ENCODE assay signal across 30 cellular contexts in genomic region chr7:38760226-38760625, GRCh38.
"Had no signal": no experiment of that assay in that cellular context is flagged by ENCODE, and none has a peak within 500 bp of the region (broad histone marks: within the 10 kb centered on the region; RNA-seq: fewer than 3 reads in every experiment).

No MANE protein-coding gene starts in this region.

- H3K4me1 ChIP-seq: adrenal gland, body of pancreas, colonic mucosa, esophagus squamous epithelium, gastroesophageal sphincter, heart right ventricle had no signal

- H3K9me3 Mint-ChIP-seq: activated CD4-positive, alpha-beta memory T cell treated with anti-CD3 and anti-CD28 coated beads, Interleukin-2, amount 10 ng/mL, durations not matched to agents 7 days and 5 days; activated CD4-positive, alpha-beta T cell treated with anti-CD3 and anti-CD28 coated beads, Interleukin-2, amount 10 ng/mL, durations not matched to agents 24 days and 14 days; activated naive CD4-positive, alpha-beta T cell treated with anti-CD3 and anti-CD28 coated beads for 36 hours; activated naive CD4-positive, alpha-beta T cell treated with anti-CD3 and anti-CD28 coated beads, Interleukin-2, amount 50 U/mL, for 24 hours; activated naive CD8-positive, alpha-beta T cell treated with anti-CD3 and anti-CD28 coated beads for 36 hours; activated naive CD8-positive, alpha-beta T cell treated with anti-CD3 and anti-CD28 coated beads, Interleukin-2, amount 50 U/mL, for 24 hours; activated T-cell treated with anti-CD3 and anti-CD28 coated beads, Interleukin-2, amount 50 U/mL, for 24 hours; activated T-helper 1 cell treated with anti-CD3 and anti-CD28 coated beads, Interleukin-12 subunit alpha, Interleukin-12 subunit beta, Interleukin-2, Interleukin-4 antibody, amounts not matched to agents 30 ng/mL and 10 ng/mL and 1 ng/mL, durations not matched to agents 14 hours and 24 hours and 36 hours; activated T-helper 2 cell treated with anti-CD3 and anti-CD28 coated beads, Interferon-gamma antibody, Interleukin-2, Interleukin-4, amounts not matched to agents 10 μg/mL and 5 μg/mL and 100 μg/mL, durations not matched to agents 14 hours and 24 hours and 36 hours; effector memory CD8-positive, alpha-beta T cell had no signal

- ATAC-seq: activated CD4-positive, alpha-beta T cell treated with anti-CD3 and anti-CD28 coated beads for 36 hours; activated naive CD8-positive, alpha-beta T cell treated with anti-CD3 and anti-CD28 coated beads, Interleukin-2, amount 50 U/mL, for 24 hours; body of pancreas; effector memory CD8-positive, alpha-beta T cell; gastroesophageal sphincter; heart right ventricle had no signal

- H3K27ac Mint-ChIP-seq: activated CD4-positive, alpha-beta memory T cell treated with anti-CD3 and anti-CD28 coated beads, Interleukin-2, amount 10 ng/mL, durations not matched to agents 7 days and 5 days; activated CD4-positive, alpha-beta T cell treated with anti-CD3 and anti-CD28 coated beads for 36 hours; activated CD4-positive, alpha-beta T cell treated with anti-CD3 and anti-CD28 coated beads, Interleukin-2, amount 10 ng/mL, durations not matched to agents 24 days and 14 days; activated naive CD4-positive, alpha-beta T cell treated with anti-CD3 and anti-CD28 coated beads for 36 hours; activated naive CD4-positive, alpha-beta T cell treated with anti-CD3 and anti-CD28 coated beads, Interleukin-2, amount 50 U/mL, for 24 hours; activated naive CD8-positive, alpha-beta T cell treated with anti-CD3 and anti-CD28 coated beads for 36 hours; activated naive CD8-positive, alpha-beta T cell treated with anti-CD3 and anti-CD28 coated beads, Interleukin-2, amount 50 U/mL, for 24 hours; activated T-cell treated with anti-CD3 and anti-CD28 coated beads, Interleukin-2, amount 50 U/mL, for 24 hours; activated T-helper 1 cell treated with anti-CD3 and anti-CD28 coated beads, Interleukin-12 subunit alpha, Interleukin-12 subunit beta, Interleukin-2, Interleukin-4 antibody, amounts not matched to agents 30 ng/mL and 10 ng/mL and 1 ng/mL, durations not matched to agents 14 hours and 24 hours and 36 hours; activated T-helper 2 cell treated with anti-CD3 and anti-CD28 coated beads, Interferon-gamma antibody, Interleukin-2, Interleukin-4, amounts not matched to agents 10 μg/mL and 5 μg/mL and 100 μg/mL, durations not matched to agents 14 hours and 24 hours and 36 hours; effector memory CD8-positive, alpha-beta T cell had no signal

- H3K4me1 Mint-ChIP-seq: activated CD4-positive, alpha-beta memory T cell treated with anti-CD3 and anti-CD28 coated beads, Interleukin-2, amount 10 ng/mL, durations not matched to agents 7 days and 5 days; activated CD4-positive, alpha-beta T cell treated with anti-CD3 and anti-CD28 coated beads for 36 hours; activated CD4-positive, alpha-beta T cell treated with anti-CD3 and anti-CD28 coated beads, Interleukin-2, amount 10 ng/mL, durations not matched to agents 24 days and 14 days; activated naive CD4-positive, alpha-beta T cell treated with anti-CD3 and anti-CD28 coated beads, Interleukin-2, amount 50 U/mL, for 24 hours; activated naive CD8-positive, alpha-beta T cell treated with anti-CD3 and anti-CD28 coated beads for 36 hours; activated naive CD8-positive, alpha-beta T cell treated with anti-CD3 and anti-CD28 coated beads, Interleukin-2, amount 50 U/mL, for 24 hours had no signal

- H3K4me3 Mint-ChIP-seq: activated CD4-positive, alpha-beta memory T cell treated with anti-CD3 and anti-CD28 coated beads, Interleukin-2, amount 10 ng/mL, durations not matched to agents 7 days and 5 days; activated CD4-positive, alpha-beta T cell treated with anti-CD3 and anti-CD28 coated beads for 36 hours; activated CD4-positive, alpha-beta T cell treated with anti-CD3 and anti-CD28 coated beads, Interleukin-2, amount 10 ng/mL, durations not matched to agents 24 days and 14 days; activated naive CD4-positive, alpha-beta T cell treated with anti-CD3 and anti-CD28 coated beads for 36 hours; activated naive CD4-positive, alpha-beta T cell treated with anti-CD3 and anti-CD28 coated beads, Interleukin-2, amount 50 U/mL, for 24 hours; activated naive CD8-positive, alpha-beta T cell treated with anti-CD3 and anti-CD28 coated beads for 36 hours; activated naive CD8-positive, alpha-beta T cell treated with anti-CD3 and anti-CD28 coated beads, Interleukin-2, amount 50 U/mL, for 24 hours; activated T-cell treated with anti-CD3 and anti-CD28 coated beads, Interleukin-2, amount 50 U/mL, for 24 hours; activated T-helper 1 cell treated with anti-CD3 and anti-CD28 coated beads, Interleukin-12 subunit alpha, Interleukin-12 subunit beta, Interleukin-2, Interleukin-4 antibody, amounts not matched to agents 30 ng/mL and 10 ng/mL and 1 ng/mL, durations not matched to agents 14 hours and 24 hours and 36 hours; effector memory CD8-positive, alpha-beta T cell had no signal

- H3K27me3 ChIP-seq: adrenal gland, body of pancreas, colonic mucosa, esophagus squamous epithelium, gastroesophageal sphincter, heart right ventricle had no signal

- H3K4me3 ChIP-seq: adrenal gland, body of pancreas, colonic mucosa, esophagus squamous epithelium, gastroesophageal sphincter, heart right ventricle had no signal

- H3K36me3 ChIP-seq: colonic mucosa had no signal

- H3K27ac ChIP-seq: adrenal gland, body of pancreas, colonic mucosa, epithelial cell of prostate, esophagus squamous epithelium, gastroesophageal sphincter, heart right ventricle had no signal

- H3K27me3 Mint-ChIP-seq: activated CD4-positive, alpha-beta memory T cell treated with anti-CD3 and anti-CD28 coated beads, Interleukin-2, amount 10 ng/mL, durations not matched to agents 7 days and 5 days; activated CD4-positive, alpha-beta T cell treated with anti-CD3 and anti-CD28 coated beads for 36 hours; activated CD4-positive, alpha-beta T cell treated with anti-CD3 and anti-CD28 coated beads, Interleukin-2, amount 10 ng/mL, durations not matched to agents 24 days and 14 days; activated naive CD4-positive, alpha-beta T cell treated with anti-CD3 and anti-CD28 coated beads, Interleukin-2, amount 50 U/mL, for 24 hours; activated naive CD8-positive, alpha-beta T cell treated with anti-CD3 and anti-CD28 coated beads for 36 hours; activated naive CD8-positive, alpha-beta T cell treated with anti-CD3 and anti-CD28 coated beads, Interleukin-2, amount 50 U/mL, for 24 hours; activated T-cell treated with anti-CD3 and anti-CD28 coated beads, Interleukin-2, amount 50 U/mL, for 24 hours; effector memory CD8-positive, alpha-beta T cell had no signal

- DNase-seq: activated CD4-positive, alpha-beta memory T cell treated with anti-CD3 and anti-CD28 coated beads, Interleukin-2, amount 10 ng/mL, durations not matched to agents 7 days and 5 days; activated CD4-positive, alpha-beta T cell treated with anti-CD3 and anti-CD28 coated beads for 36 hours; activated CD4-positive, alpha-beta T cell treated with anti-CD3 and anti-CD28 coated beads, Interleukin-2, amount 10 ng/mL, durations not matched to agents 24 days and 14 days; activated CD4-positive, alpha-beta T cell treated with anti-CD3 and anti-CD28 coated beads, Interleukin-2, amount 50 U/mL, for 4 hours; activated CD4-positive, CD25-positive, alpha-beta regulatory T cell; activated CD4-positive, CD25-positive, alpha-beta regulatory T cell treated with anti-CD3 and anti-CD28 coated beads, Interleukin-2, amount 50 U/mL, for 72 hours; activated CD8-positive, alpha-beta memory T cell treated with anti-CD3 and anti-CD28 coated beads, Interleukin-2, amount 50 U/mL, for 48 hours; activated effector memory CD4-positive, alpha-beta T cell treated with anti-CD3 and anti-CD28 coated beads, Interleukin-2, amount 50 U/mL, for 16 hours; activated naive CD4-positive, alpha-beta T cell treated with anti-CD3 and anti-CD28 coated beads for 36 hours; activated naive CD8-positive, alpha-beta T cell treated with anti-CD3 and anti-CD28 coated beads for 36 hours; activated naive CD8-positive, alpha-beta T cell treated with anti-CD3 and anti-CD28 coated beads, Interleukin-2, amount 50 U/mL, for 24 hours; activated T-cell treated with anti-CD3 and anti-CD28 coated beads for 4 hours; activated T-cell treated with anti-CD3 and anti-CD28 coated beads, Interleukin-2, amount 50 U/mL, for 24 hours; adrenal gland; amygdala; aorta; body of pancreas; cerebellar nuclear complex; colonic mucosa; effector CD4-positive, alpha-beta T cell; effector memory CD8-positive, alpha-beta T cell; esophagus squamous epithelium; foreskin melanocyte; heart right ventricle; T-helper 2 cell had no signal
